8 cellular contexts compared by ENCODE assay signal in genomic region chr9:96061293-96061987, GRCh38.
DNase-seq lines count a peak whose midpoint lies in the region; ATAC-seq and TF ChIP-seq lines count a peak whose summit lies in the region.

No MANE protein-coding gene starts in this region.

- no peaks in the 10 kb centered on the region for H3K27me3 ChIP-seq in endodermal cell (ENCODE audit: control insufficient read depth, insufficient read depth, low read length, poor library complexity, severe bottlenecking)
- H3K27me3 ChIP-seq in tibial artery = no peaks in the 10 kb centered on the region

- no peaks in the 10 kb centered on the region for H3K27me3 Mint-ChIP-seq in endodermal cell (ENCODE audit: insufficient read depth)

- TF ChIP-seq CTCF in endodermal cell (conservative IDR thresholded peaks at IDR 0.05) (peak; percentile 81), tibial artery (IDR thresholded peaks at IDR 0.05) (peak; percentile 45 to 59)

- H3K4me1 ChIP-seq in endodermal cell (ENCODE audit: control insufficient read depth, insufficient read depth, low read length) = no peaks in the 10 kb centered on the region
- H3K4me1 ChIP-seq in tibial artery = peaks cover 0 to 33% (median 22%) of the 10 kb centered on the region in 4 donors

- no peaks in the 10 kb centered on the region for H3K36me3 ChIP-seq in endodermal cell (ENCODE audit: control insufficient read depth, insufficient read depth, low read length)
- no peaks in the 10 kb centered on the region for H3K36me3 ChIP-seq in tibial artery

- H3K4me1 Mint-ChIP-seq in endodermal cell = peaks cover 5% of the 10 kb centered on the region

- peak; percentile 46 for DNase-seq in ELF-1 (ENCODE audit: low read depth, low spot score)
- DNase-seq in M059J (ENCODE audit: low read depth) = peak; percentile 51
- DNase-seq in activated CD4-positive, alpha-beta T cell treated with anti-CD3 and anti-CD28 coated beads, Interleukin-2, amount 50 U/mL, for 48 hours = peak; percentile 30 to 43
- DNase-seq in endodermal cell = peak; percentile 76
- peak; percentile 38 for DNase-seq in mucosa of gallbladder (ENCODE audit: low spot score)
- peak in 1 of 2 donors; percentile 46 for DNase-seq in tibial artery

- ATAC-seq in GM21737 (IDR thresholded peaks at IDR 0.05; ENCODE audit: unreplicated experiment) = no peak
- no peak for ATAC-seq in HG02759 (IDR thresholded peaks at IDR 0.05; ENCODE audit: unreplicated experiment)

- no peaks in the 10 kb centered on the region for H3K36me3 Mint-ChIP-seq in endodermal cell (ENCODE audit: low read depth)

- no peaks in the 10 kb centered on the region for H3K9me3 ChIP-seq in endodermal cell (ENCODE audit: control insufficient read depth, low read length)
- no peaks in the 10 kb centered on the region for H3K9me3 ChIP-seq in tibial artery

- H3K9ac ChIP-seq in endodermal cell (ENCODE audit: extremely low read depth, low read length, poor library complexity, severe bottlenecking) = no peak overlapping the region

- no peak overlapping the region for H3K4me3 Mint-ChIP-seq in endodermal cell

- no peaks in the 10 kb centered on the region for H3K9me3 Mint-ChIP-seq in endodermal cell

- intact Hi-C loops in tibial artery (cut with DNase I; ENCODE audit: low total_unique reads) = loop anchor here (10.0 kb wide), 1 partner anchor 337 kb away; no protein-coding TSS in a partner anchor

- H3K4me3 ChIP-seq in endodermal cell (ENCODE audit: low read length) (no peak overlapping the region), tibial artery (no peak overlapping the region)

- H3K27ac ChIP-seq in endodermal cell (ENCODE audit: low read depth, low read length) (no peak overlapping the region), tibial artery (peak overlapping the region; percentile 6 to 43)

- WGBS in endodermal cell (ENCODE audit: insufficient coverage in 1 of 2, insufficient read length in 1 of 2), 2 experiments = 71 to 73% methylated on average over 7 to 10 of the region's 10 CpGs

- H3K27ac Mint-ChIP-seq in endodermal cell = no peak overlapping the region
